In genomic region chr11:112085822-112086421, GRCh38 we compare ENCODE assay signal across 8 cellular contexts. TPM values are rescaled to one million over a fixed set of nuclear protein-coding genes. Genes with fewer than 3 reads are reported as not detected.
DNase-seq lines count a peak whose midpoint lies in the region; ATAC-seq and TF ChIP-seq lines count a peak whose summit lies in the region.

No MANE protein-coding gene starts in this region.

- in situ Hi-C loops in mammary epithelial cell (cut with MboI; ENCODE audit: low sequenced_read_pairs in 2 of 2), result no loop called here

- H3K27me3 ChIP-seq in SK-N-SH (ENCODE audit: insufficient read depth) (no peaks in the 10 kb centered on the region), mammary epithelial cell (ENCODE audit: insufficient read depth, low read length) (no peaks in the 10 kb centered on the region)

- H3K27ac ChIP-seq in SK-N-SH (ENCODE audit: low read depth in 2 of 2, low read length in 1 of 2) (peak overlapping the region; percentile 17 to 86; a peak in 3 of 4 replicates), mammary epithelial cell (ENCODE audit: insufficient read depth, low read depth, low read length) (peak overlapping the region; percentile 80)

- H3K4me2 ChIP-seq in SK-N-SH, result peak overlapping the region; percentile 78
- H3K4me2 ChIP-seq in mammary epithelial cell (ENCODE audit: insufficient read depth, low read depth, low read length), result peak overlapping the region; percentile 82

- H3K36me3 ChIP-seq in SK-N-SH (replicated peaks in 1 of 2; ENCODE audit: control insufficient read depth in 1 of 2, insufficient read depth in 2 of 2, low read length in 1 of 2) (peaks cover 58 to 59% of the 10 kb centered on the region in 2 experiments), mammary epithelial cell (ENCODE audit: insufficient read depth, low read length) (peaks cover 38% of the 10 kb centered on the region)

- H2AFZ ChIP-seq in SK-N-SH (ENCODE audit: low read depth), result no peak overlapping the region; the same call in 1 of the 2 replicates
- peak overlapping the region; percentile 96 for H2AFZ ChIP-seq in mammary epithelial cell (ENCODE audit: low read depth, low read length)

- H3K9me2 ChIP-seq in SK-N-SH, result no peaks in the 10 kb centered on the region

- WGBS in SK-N-SH (ENCODE audit: low lambda C conversion rate), result under 1% methylated on average over 19 of the region's 19 CpGs
- 3% methylated on average over 19 of the region's 19 CpGs for WGBS in mammary epithelial cell (ENCODE audit: low coverage, missing lambda C conversion rate)

- POLR2A ChIA-PET in SK-N-SH (lab: Yijun Ruan, JAX), result interaction anchor here (0.7 kb wide), 1 partner anchor 21 kb away, joined by 3 read pairs; no protein-coding TSS in a partner anchor

- H3K4me3 ChIP-seq in AG10803 (ENCODE audit: low read length) (peak overlapping the region; percentile 99), SK-N-SH (ENCODE audit: low read depth in 2 of 2, low read length in 1 of 2) (peak overlapping the region; percentile 72 to 85), mammary epithelial cell (replicated peaks in 1 of 3; ENCODE audit: insufficient read depth in 1 of 3, low read depth in 2 of 3, low read length in 3 of 3) (peak overlapping the region; percentile 93 to 98 (median 93))

- H3K4me1 ChIP-seq in SK-N-SH (ENCODE audit: control insufficient read depth in 1 of 2, insufficient read depth in 2 of 2, low read depth in 1 of 2, low read length in 1 of 2) (peaks cover 0 to 19% of the 10 kb centered on the region in 2 experiments; a peak in 3 of 4 replicates), mammary epithelial cell (ENCODE audit: insufficient read depth, low read length) (peaks cover 10% of the 10 kb centered on the region)

- H3K9ac ChIP-seq in SK-N-SH (peak overlapping the region; percentile 81), mammary epithelial cell (ENCODE audit: insufficient read depth, low read length) (peak overlapping the region; percentile 95)

- ATAC-seq in GM18873 (IDR thresholded peaks at IDR 0.05; ENCODE audit: low FRiP score, unreplicated experiment) (peak; percentile 24), HG03095 (IDR thresholded peaks at IDR 0.05; ENCODE audit: unreplicated experiment) (peak; percentile 15), left lobe of liver (peak; percentile 59)

- H3K9me3 ChIP-seq in SK-N-SH (no peaks in the 10 kb centered on the region), mammary epithelial cell (replicated peaks; ENCODE audit: insufficient read depth, low read length) (no peaks in the 10 kb centered on the region)

- CTCF ChIA-PET in SK-N-SH (lab: Yijun Ruan, JAX) (interaction anchor here (1.7 to 4.2 kb wide), 2 partner anchors 27 to 193 kb away, joined by 4 to 16 read pairs; no protein-coding TSS in a partner anchor), mammary epithelial cell (lab: Charles Lee; ENCODE audit: low non-redundant PET) (no interaction called here)

- dilution Hi-C loops in mammary epithelial cell (cut with HindIII; ENCODE audit: low sequenced_read_pairs), result no loop called here

- TF ChIP-seq CTCF in AG10803 (conservative IDR thresholded peaks at IDR 0.05; ENCODE audit: low read length), result no peak
- TF ChIP-seq CTCF in SK-N-SH (IDR thresholded peaks at IDR 0.05), result no peak
- TF ChIP-seq CTCF in mammary epithelial cell (conservative IDR thresholded peaks at IDR 0.05 in 1 of 2, IDR thresholded peaks at IDR 0.05 in 1 of 2; ENCODE audit: extremely low read depth in 1 of 2, insufficient read depth in 1 of 2, low read depth in 1 of 2, low read length in 2 of 2), result no peak

- H3F3A ChIP-seq in SK-N-SH (replicated peaks; ENCODE audit: insufficient read depth), result peaks cover 43% of the 10 kb centered on the region

- peak; percentile 18 for DNase-seq in AG10803 (ENCODE audit: low read depth)
- DNase-seq in SK-N-SH, result peak; percentile 55
- DNase-seq in mammary epithelial cell, result peak; percentile 33
- no peak for DNase-seq in left lobe of liver (ENCODE audit: low spot score)
- peak; percentile 11 for DNase-seq in stimulated activated CD8-positive, alpha-beta memory T cell treated with anti-CD3 and anti-CD28 coated beads, Interleukin-4, amount 100 ng/mL, for 24 hours (ENCODE audit: low read depth)
- no peak for DNase-seq in dedifferentiated amniotic fluid mesenchymal stem cell (ENCODE audit: extremely low spot score)

- H4K20me1 ChIP-seq in SK-N-SH (ENCODE audit: insufficient read depth), result no peaks in the 10 kb centered on the region
- no peaks in the 10 kb centered on the region for H4K20me1 ChIP-seq in mammary epithelial cell (ENCODE audit: insufficient read depth, low read length)

- TF ChIP-seq EP300 in SK-N-SH (IDR thresholded peaks at IDR 0.05; ENCODE audit: borderline replicate concordance in 1 of 2, low read depth in 1 of 2, low read length in 1 of 2), result no peak

- no peak for TF ChIP-seq RAD21 in SK-N-SH (IDR thresholded peaks at IDR 0.05; ENCODE audit: low read length)

- TSS peak; percentile 70 for BruUV-seq in mammary epithelial cell (replicated peaks; lab: Mats Ljungman, UMichigan)

- peaks cover 62% of the 10 kb centered on the region for H3K79me2 ChIP-seq in SK-N-SH (ENCODE audit: insufficient read depth)
- H3K79me2 ChIP-seq in mammary epithelial cell (ENCODE audit: insufficient read depth, low read length), result peaks cover 77% of the 10 kb centered on the region

- intact Hi-C loops in mammary epithelial cell (cut with micrococcal nuclease), result loop anchor here (1.0 to 5.0 kb wide), 5 partner anchors 12 to 207 kb away; partner anchors contain the start of genes BCO2, CFAP68, FDXACB1 and NKAPD1

TF ChIP-seq in SK-N-SH, 30 proteins besides CTCF, POLR2A, EP300 and RAD21:
- peak; percentile 71 for TF ChIP-seq MXI1 (IDR thresholded peaks at IDR 0.05; ENCODE audit: low read depth, low read length)
- TF ChIP-seq SIN3A (IDR thresholded peaks at IDR 0.05; ENCODE audit: borderline replicate concordance, low read depth, low read length), result no peak
- TF ChIP-seq GABPA (IDR thresholded peaks at IDR 0.05; ENCODE audit: low read depth), result no peak
- no peak for TF ChIP-seq YY1 (IDR thresholded peaks at IDR 0.05; ENCODE audit: low read depth)
- no peak for TF ChIP-seq EZH2phosphoT487 (IDR thresholded peaks at IDR 0.05; ENCODE audit: borderline replicate concordance, low read depth)
- TF ChIP-seq, protein P1, sequence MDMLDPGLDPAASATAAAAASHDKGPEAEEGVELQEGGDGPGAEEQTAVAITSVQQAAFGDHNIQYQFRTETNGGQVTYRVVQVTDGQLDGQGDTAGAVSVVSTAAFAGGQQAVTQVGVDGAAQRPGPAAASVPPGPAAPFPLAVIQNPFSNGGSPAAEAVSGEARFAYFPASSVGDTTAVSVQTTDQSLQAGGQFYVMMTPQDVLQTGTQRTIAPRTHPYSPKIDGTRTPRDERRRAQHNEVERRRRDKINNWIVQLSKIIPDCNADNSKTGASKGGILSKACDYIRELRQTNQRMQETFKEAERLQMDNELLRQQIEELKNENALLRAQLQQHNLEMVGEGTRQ (IDR thresholded peaks at IDR 0.05; ENCODE audit: borderline replicate concordance, low read depth, low read length), result no peak
- TF ChIP-seq, protein P2, sequence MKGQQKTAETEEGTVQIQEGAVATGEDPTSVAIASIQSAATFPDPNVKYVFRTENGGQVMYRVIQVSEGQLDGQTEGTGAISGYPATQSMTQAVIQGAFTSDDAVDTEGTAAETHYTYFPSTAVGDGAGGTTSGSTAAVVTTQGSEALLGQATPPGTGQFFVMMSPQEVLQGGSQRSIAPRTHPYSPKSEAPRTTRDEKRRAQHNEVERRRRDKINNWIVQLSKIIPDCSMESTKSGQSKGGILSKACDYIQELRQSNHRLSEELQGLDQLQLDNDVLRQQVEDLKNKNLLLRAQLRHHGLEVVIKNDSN (IDR thresholded peaks at IDR 0.05; ENCODE audit: borderline replicate concordance, low read depth), result peak; percentile 47; the same call in 1 of the 2 replicates
- TF ChIP-seq FOXJ3 (CRISPR knock-in tag; IDR thresholded peaks at IDR 0.05), result no peak
- TF ChIP-seq JUND (IDR thresholded peaks at IDR 0.05), result no peak
- TF ChIP-seq NRF1 (IDR thresholded peaks at IDR 0.05; ENCODE audit: low read depth, low read length), result no peak
- TF ChIP-seq, protein P3, sequence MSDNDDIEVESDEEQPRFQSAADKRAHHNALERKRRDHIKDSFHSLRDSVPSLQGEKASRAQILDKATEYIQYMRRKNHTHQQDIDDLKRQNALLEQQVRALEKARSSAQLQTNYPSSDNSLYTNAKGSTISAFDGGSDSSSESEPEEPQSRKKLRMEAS (IDR thresholded peaks at IDR 0.05; ENCODE audit: low read depth), result peak; percentile 88
TF ChIP-seq in SK-N-SH: peak in this region for 3.

RNA-seq across cellular contexts. Expression of gene TIMM8B, which starts 0.6 kb away (rescaled TPM):
- 156 and 188 TPM in 2 replicates for polyA plus RNA-seq in SK-N-SH (2012; rRNA removed)
- polyA plus RNA-seq in SK-N-SH (2012; cell fraction: cytosol; rRNA removed), result 178 and 185 TPM in 2 replicates
- polyA plus RNA-seq in SK-N-SH (2012; cell fraction: nucleus; rRNA removed), result 47.3 and 72.5 TPM in 2 replicates
- total RNA-seq in mammary epithelial cell, result 10 to 100 TPM; 21.8 to 58.7 TPM
- 108 TPM for polyA plus RNA-seq in mammary epithelial cell
- 71.6 TPM for polyA minus RNA-seq in mammary epithelial cell
- total RNA-seq in left lobe of liver, result 34.5 TPM

RNA-seq across cellular contexts. Expression of gene SDHD, which starts 0.8 kb away (rescaled TPM):
- 169 and 192 TPM in 2 replicates for polyA plus RNA-seq in SK-N-SH (2012; rRNA removed)
- 162 and 163 TPM in 2 replicates for polyA plus RNA-seq in SK-N-SH (2012; cell fraction: cytosol; rRNA removed)
- polyA plus RNA-seq in SK-N-SH (2012; cell fraction: nucleus; rRNA removed), result 106 and 117 TPM in 2 replicates
- 10 to 100 TPM; 57.7 to 58.5 TPM for total RNA-seq in mammary epithelial cell
- polyA plus RNA-seq in mammary epithelial cell, result 112 TPM
- polyA minus RNA-seq in mammary epithelial cell, result 205 TPM
- 168 TPM for total RNA-seq in left lobe of liver

RNA-seq across cellular contexts. Expression of gene NKAPD1, which starts 11.8 kb away (rescaled TPM):
- polyA plus RNA-seq in SK-N-SH (2012; rRNA removed) (9.2 and 13.1 TPM in 2 replicates), mammary epithelial cell (17.0 TPM)
- 14.8 and 17.7 TPM in 2 replicates for polyA plus RNA-seq in SK-N-SH (2012; cell fraction: cytosol; rRNA removed)
- polyA plus RNA-seq in SK-N-SH (2012; cell fraction: nucleus; rRNA removed), result 6.8 and 10.2 TPM in 2 replicates
- total RNA-seq in mammary epithelial cell (10 to 100 TPM; 16.9 to 17.3 TPM), left lobe of liver (5.6 TPM)
- 1.9 TPM for polyA minus RNA-seq in mammary epithelial cell

RNA-seq across cellular contexts. Expression of gene PIH1D2, which starts 12.1 kb away (rescaled TPM):
- polyA plus RNA-seq in SK-N-SH (2012; rRNA removed) (0.97 and 2.0 TPM in 2 replicates), mammary epithelial cell (0.91 TPM)
- 1.9 and 2.4 TPM in 2 replicates for polyA plus RNA-seq in SK-N-SH (2012; cell fraction: cytosol; rRNA removed)
- 1.4 and 3.8 TPM in 2 replicates for polyA plus RNA-seq in SK-N-SH (2012; cell fraction: nucleus; rRNA removed)
- total RNA-seq in mammary epithelial cell (1 to 10 TPM; 2.2 TPM), left lobe of liver (0.91 TPM)
- not detected for polyA minus RNA-seq in mammary epithelial cell

Comparison
In these comparisons a context has a peak if more than half of its experiments do, and no peak if none do; other contexts are left out.
1. DNase-seq: peak in AG10803 (single experiment), SK-N-SH (single experiment), mammary epithelial cell (single experiment) and stimulated activated CD8-positive, alpha-beta memory T cell treated with anti-CD3 and anti-CD28 coated beads, Interleukin-4, amount 100 ng/mL, for 24 hours (single experiment); none in left lobe of liver (single experiment) and dedifferentiated amniotic fluid mesenchymal stem cell (single experiment).
2. Peak in every context shown above with its lines, with median percentiles within 50 percentile points of each other: H3K4me3 ChIP-seq and ATAC-seq.